ENCODE assay signal across 17 cellular contexts in the genomic region with DNA sequence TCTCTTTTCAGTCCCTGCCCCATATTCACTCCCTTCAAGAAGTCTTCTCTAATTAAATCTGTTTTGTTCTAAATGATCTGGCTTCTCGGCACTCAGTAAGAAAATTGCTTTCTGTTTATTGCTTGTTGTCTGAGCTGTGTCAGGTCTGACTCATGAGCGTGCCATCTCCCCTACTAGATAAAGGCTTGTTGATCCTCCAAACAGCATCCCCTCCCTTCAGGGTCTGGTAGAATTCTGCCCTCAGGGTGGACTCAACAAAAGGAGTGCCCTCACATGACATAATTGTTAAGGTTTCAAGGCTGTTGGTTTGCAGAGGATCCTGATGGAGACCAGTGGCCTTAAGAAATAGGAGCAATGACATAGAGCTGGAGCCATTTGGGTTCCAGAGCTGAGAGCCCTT. TPM values are rescaled to one million over a fixed set of nuclear protein-coding genes. Genes with fewer than 3 reads are reported as not detected.
DNase-seq lines count a peak whose midpoint lies in the region; ATAC-seq, FAIRE-seq and TF ChIP-seq lines count a peak whose summit lies in the region.
"Had no signal": no experiment of that assay in that cellular context is flagged by ENCODE, and none has a peak within 500 bp of the region (broad histone marks: within the 10 kb centered on the region; RNA-seq: fewer than 3 reads in every experiment).

No MANE protein-coding gene starts in this region.

- TF ChIP-seq RAD21 in K562 (CRISPR knock-in tag; conservative IDR thresholded peaks at IDR 0.05 in 1 of 2, IDR thresholded peaks at IDR 0.05 in 1 of 2) = no peak

- peaks cover 0 to 10% (median 8%) of the 10 kb centered on the region in 4 donors for H3K4me1 Mint-ChIP-seq in CD4-positive, CD25-positive, alpha-beta regulatory T cell
- peaks cover 55% of the 10 kb centered on the region for H3K4me1 Mint-ChIP-seq in nephron progenitor cell
- H3K4me1 Mint-ChIP-seq in progenitor cell of endocrine pancreas (ENCODE audit: low read depth) = peaks cover 23% of the 10 kb centered on the region
- peaks cover 5 to 6% of the 10 kb centered on the region in 2 donors for H3K4me1 Mint-ChIP-seq in effector memory CD8-positive, alpha-beta T cell (ENCODE audit: low read depth in 2 of 2)

- H3K4me1 ChIP-seq in CD4-positive, CD25-positive, alpha-beta regulatory T cell (ENCODE audit: control insufficient read depth, insufficient read depth, low read length, poor library complexity, severe bottlenecking) = no peaks in the 10 kb centered on the region
- H3K4me1 ChIP-seq in K562 (replicated peaks in 1 of 2; ENCODE audit: control insufficient read depth in 2 of 2, insufficient read depth in 2 of 2, low read length in 2 of 2) = no peaks in the 10 kb centered on the region

- no peaks in the 10 kb centered on the region for H3K9me1 ChIP-seq in K562 (ENCODE audit: control insufficient read depth, insufficient read depth, low read length)

- peaks cover 20% of the 10 kb centered on the region for H3K27me3 Mint-ChIP-seq in CD4-positive, CD25-positive, alpha-beta regulatory T cell
- H3K27me3 Mint-ChIP-seq in nephron progenitor cell (ENCODE audit: low read depth, poor library complexity) (peaks cover 25% of the 10 kb centered on the region), progenitor cell of endocrine pancreas (peaks cover 19% of the 10 kb centered on the region)
- H3K27me3 Mint-ChIP-seq in effector memory CD8-positive, alpha-beta T cell = peaks cover 0 to 15% of the 10 kb centered on the region in 2 donors
- H3K27me3 Mint-ChIP-seq: activated CD4-positive, alpha-beta memory T cell treated with anti-CD3 and anti-CD28 coated beads for 36 hours had no signal

- H3K36me3 ChIP-seq in CD4-positive, CD25-positive, alpha-beta regulatory T cell (ENCODE audit: control insufficient read depth, insufficient read depth, low read length) = no peaks in the 10 kb centered on the region
- no peaks in the 10 kb centered on the region for H3K36me3 ChIP-seq in K562 (ENCODE audit: control insufficient read depth, insufficient read depth, low read length)
- H3K36me3 ChIP-seq: esophagus squamous epithelium had no signal

- no peaks in the 10 kb centered on the region for H3K79me2 ChIP-seq in K562 (ENCODE audit: control insufficient read depth, insufficient read depth, low read length)

- peak overlapping the region in 2 of 3 donors; percentile 3 to 58 for H3K27ac Mint-ChIP-seq in CD4-positive, CD25-positive, alpha-beta regulatory T cell
- peak overlapping the region; percentile 51 for H3K27ac Mint-ChIP-seq in nephron progenitor cell
- no peak overlapping the region for H3K27ac Mint-ChIP-seq in progenitor cell of endocrine pancreas
- H3K27ac Mint-ChIP-seq in effector memory CD8-positive, alpha-beta T cell = no peak overlapping the region
- H3K27ac Mint-ChIP-seq: activated CD4-positive, alpha-beta memory T cell treated with anti-CD3 and anti-CD28 coated beads for 36 hours had no signal

- no peak for TF ChIP-seq CTCF in K562 (IDR thresholded peaks at IDR 0.05 in 2 of 3, conservative IDR thresholded peaks at IDR 0.05 in 1 of 3; ENCODE audit: insufficient read depth in 2 of 3, low read depth in 1 of 3, low read length in 3 of 3)
- no peak for TF ChIP-seq CTCF in nephron progenitor cell (IDR thresholded peaks at IDR 0.05)
- TF ChIP-seq CTCF in progenitor cell of endocrine pancreas (IDR thresholded peaks at IDR 0.05; ENCODE audit: unreplicated experiment) = no peak

- 5% methylated on average over 2 of the region's 2 CpGs for WGBS in K562 (ENCODE audit: insufficient coverage, low coverage, missing lambda C conversion rate)

- CTCF ChIA-PET in K562 (lab: Yijun Ruan, JAX; ENCODE audit: low intra/inter-chr PET ratio) = no interaction called here

- no peak overlapping the region for H3K4me3 ChIP-seq in CD4-positive, CD25-positive, alpha-beta regulatory T cell (ENCODE audit: low read depth, low read length)
- no peak overlapping the region for H3K4me3 ChIP-seq in K562
- H3K4me3 ChIP-seq: coronary artery, esophagus squamous epithelium, lung had no signal

- no peak overlapping the region for H3K27ac ChIP-seq in CD4-positive, CD25-positive, alpha-beta regulatory T cell (ENCODE audit: insufficient read depth, low read length, poor library complexity, severe bottlenecking)
- H3K27ac ChIP-seq in K562 (ENCODE audit: extremely low read depth, low read depth, low read length) = no peak overlapping the region
- H3K27ac ChIP-seq: coronary artery, esophagus squamous epithelium had no signal

- H3K27me3 ChIP-seq in CD4-positive, CD25-positive, alpha-beta regulatory T cell (ENCODE audit: control insufficient read depth, insufficient read depth, low read length) = no peaks in the 10 kb centered on the region
- peaks cover 33 to 64% of the 10 kb centered on the region in 2 experiments for H3K27me3 ChIP-seq in K562 (ENCODE audit: control insufficient read depth in 2 of 2, insufficient read depth in 2 of 2, low read length in 2 of 2)
- H3K27me3 ChIP-seq: esophagus squamous epithelium had no signal

- H2AFZ ChIP-seq in K562 (ENCODE audit: low read depth, low read length) = no peak overlapping the region

- TF ChIP-seq EP300 in K562 (IDR thresholded peaks at IDR 0.05; ENCODE audit: low read length) = no peak

- H3K36me3 Mint-ChIP-seq in CD4-positive, CD25-positive, alpha-beta regulatory T cell = no peaks in the 10 kb centered on the region
- H3K36me3 Mint-ChIP-seq in nephron progenitor cell (ENCODE audit: low read depth) (no peaks in the 10 kb centered on the region), progenitor cell of endocrine pancreas (ENCODE audit: insufficient read depth) (no peaks in the 10 kb centered on the region)
- H3K36me3 Mint-ChIP-seq in effector memory CD8-positive, alpha-beta T cell (ENCODE audit: insufficient read depth) = peaks cover 6% of the 10 kb centered on the region
- H3K36me3 Mint-ChIP-seq: activated CD4-positive, alpha-beta memory T cell treated with anti-CD3 and anti-CD28 coated beads for 36 hours had no signal

- in situ Hi-C loops in K562 (cut with MboI) = no loop called here

- H3K4me3 Mint-ChIP-seq in CD4-positive, CD25-positive, alpha-beta regulatory T cell = no peak overlapping the region
- H3K4me3 Mint-ChIP-seq in nephron progenitor cell (no peak overlapping the region), progenitor cell of endocrine pancreas (ENCODE audit: low read depth) (no peak overlapping the region)
- no peak overlapping the region for H3K4me3 Mint-ChIP-seq in effector memory CD8-positive, alpha-beta T cell
- H3K4me3 Mint-ChIP-seq: activated CD4-positive, alpha-beta memory T cell treated with anti-CD3 and anti-CD28 coated beads for 36 hours had no signal

- BruUV-seq in K562 (replicated peaks; lab: Mats Ljungman, UMichigan) = no TSS peak

- POLR2A ChIA-PET in K562 (lab: Yijun Ruan, JAX) = interaction anchor here (0.6 to 1.6 kb wide), 3 partner anchors 11 to 326 kb away, joined by 3 to 4 read pairs (median 3); no protein-coding TSS in a partner anchor

- ATAC-seq in CD4-positive, CD25-positive, alpha-beta regulatory T cell (ENCODE audit: low read depth in 2 of 2) = no peak
- no peak for ATAC-seq in K562
- ATAC-seq in effector memory CD8-positive, alpha-beta T cell (replicated peaks) = no peak

- no peak overlapping the region for H3K4me2 ChIP-seq in K562 (ENCODE audit: insufficient read depth, low read length)

- H4K20me1 ChIP-seq in K562 (replicated peaks; ENCODE audit: control insufficient read depth, insufficient read depth, low read length) = no peaks in the 10 kb centered on the region

- no peaks in the 10 kb centered on the region for H3K9me3 ChIP-seq in CD4-positive, CD25-positive, alpha-beta regulatory T cell (ENCODE audit: control insufficient read depth in 2 of 2, low read length in 2 of 2)
- no peaks in the 10 kb centered on the region for H3K9me3 ChIP-seq in K562 (replicated peaks; ENCODE audit: control insufficient read depth, insufficient read depth, low read depth, low read length)
- H3K9me3 ChIP-seq: esophagus squamous epithelium had no signal

- peaks cover 0 to 1% (median 0%) of the 10 kb centered on the region in 7 donors for H3K9me3 Mint-ChIP-seq in CD4-positive, CD25-positive, alpha-beta regulatory T cell
- H3K9me3 Mint-ChIP-seq in nephron progenitor cell = no peaks in the 10 kb centered on the region
- H3K9me3 Mint-ChIP-seq in progenitor cell of endocrine pancreas (ENCODE audit: low read depth) = no peaks in the 10 kb centered on the region
- H3K9me3 Mint-ChIP-seq in effector memory CD8-positive, alpha-beta T cell = no peaks in the 10 kb centered on the region
- H3K9me3 Mint-ChIP-seq: activated CD4-positive, alpha-beta memory T cell treated with anti-CD3 and anti-CD28 coated beads for 36 hours had no signal

- no peak for FAIRE-seq in K562 (lab: Jason Lieb, UNC)
- FAIRE-seq: H54 had no signal

- no peak overlapping the region for H3K9ac ChIP-seq in K562 (ENCODE audit: insufficient read depth in 1 of 2, low read depth in 2 of 2, low read length in 2 of 2)

- TF ChIP-seq POLR2A in K562 (conservative IDR thresholded peaks at IDR 0.05) = no peak

- DNase-seq in CD4-positive, CD25-positive, alpha-beta regulatory T cell = no peak
- DNase-seq in LoVo (ENCODE audit: low spot score) (peak; percentile 73), K562 (ENCODE audit: extremely low read depth in 1 of 4, low spot score in 3 of 4) (no peak), nephron progenitor cell (no peak), cortex of kidney (lab: John Stamatoyannopoulos, UW) (no peak), progenitor cell of endocrine pancreas (ENCODE audit: low spot score, unreplicated experiment) (no peak), RKO (ENCODE audit: low spot score) (no peak)
- no peak for DNase-seq in effector memory CD8-positive, alpha-beta T cell
- DNase-seq: activated CD4-positive, alpha-beta memory T cell treated with anti-CD3 and anti-CD28 coated beads for 36 hours; esophagus squamous epithelium; NCI-H1694; NCI-H748 treated with DMSO at 0.1 percent for 48 hours; occipital lobe; SHP77 had no signal

- intact Hi-C loops in K562 (cut with micrococcal nuclease) = no loop called here

RNA-seq across cellular contexts. Expression of gene ATP2B4, which starts 36.1 kb away (rescaled TPM):
- 149 TPM for total RNA-seq in CD4-positive, CD25-positive, alpha-beta regulatory T cell
- 10 to 100 TPM; 25.8 to 39.6 (median 31.7) TPM for polyA plus RNA-seq in CD4-positive, CD25-positive, alpha-beta regulatory T cell
- total RNA-seq in K562 (2011; cell fraction: chromatin; rRNA removed; ENCODE audit: low replicate concordance) = 99.9 and 127 TPM in 2 replicates
- 72.9 and 73.4 TPM in 2 replicates for total RNA-seq in K562 (2011; cell fraction: nucleolus; rRNA removed)
- 89.0 and 95.0 TPM in 2 replicates for total RNA-seq in K562 (2011; cell fraction: nucleoplasm; rRNA removed)
- total RNA-seq in K562 (2014; rRNA removed) (15.6 and 16.2 TPM in 2 replicates), K562 (2014; rRNA removed; fragmentation: Illumina TruSeq; extraction: Trizol) (18.2 and 19.7 TPM in 2 replicates), K562 (2015; rRNA removed; fragmentation: Illumina TruSeq; extraction: Trizol) (22.8 and 24.3 TPM in 2 replicates), K562 (2021) (24.2 and 26.3 TPM in 2 replicates), progenitor cell of endocrine pancreas (39.2 and 40.8 TPM in 2 replicates)
- polyA plus RNA-seq in K562 (2011; rRNA removed) (38.5 and 40.6 TPM in 2 replicates), K562 (2014; fragmentation: Illumina TruSeq; extraction: Trizol) (24.4 and 28.7 TPM in 2 replicates), K562 (2014; fragmentation: Nextera tagmentation; extraction: Ambion mirVana) (10 to 100 TPM; 10.3 to 11.3 TPM), K562 (2014; rRNA removed) (20.2 and 21.7 TPM in 2 replicates)
- 22.6 and 31.8 TPM in 2 replicates for polyA plus RNA-seq in K562 (2011; cell fraction: cytosol; rRNA removed)
- 65.0 and 81.5 TPM in 2 replicates for polyA plus RNA-seq in K562 (2011; cell fraction: nucleus; rRNA removed)
- polyA plus RNA-seq in K562 (2012) = 19.0 and 22.9 TPM in 2 replicates
- 90.3 and 109 TPM in 2 replicates for polyA minus RNA-seq in K562 (2011; rRNA and poly(A)+ RNA removed)
- polyA minus RNA-seq in K562 (2011; cell fraction: cytosol; rRNA and poly(A)+ RNA removed) = 46.4 and 53.4 TPM in 2 replicates
- 27.2 and 48.3 TPM in 2 replicates for polyA minus RNA-seq in K562 (2011; cell fraction: nucleus; rRNA and poly(A)+ RNA removed)

Comparison
In these comparisons a context has a peak if more than half of its experiments do, and no peak if none do; other contexts are left out.
1. H3K27ac Mint-ChIP-seq: peak in CD4-positive, CD25-positive, alpha-beta regulatory T cell (2 of 3) and nephron progenitor cell (single experiment); none in progenitor cell of endocrine pancreas (single experiment) and effector memory CD8-positive, alpha-beta T cell (0 of 2).